ENCODE assay signal across 1 cellular context in the genomic region with DNA sequence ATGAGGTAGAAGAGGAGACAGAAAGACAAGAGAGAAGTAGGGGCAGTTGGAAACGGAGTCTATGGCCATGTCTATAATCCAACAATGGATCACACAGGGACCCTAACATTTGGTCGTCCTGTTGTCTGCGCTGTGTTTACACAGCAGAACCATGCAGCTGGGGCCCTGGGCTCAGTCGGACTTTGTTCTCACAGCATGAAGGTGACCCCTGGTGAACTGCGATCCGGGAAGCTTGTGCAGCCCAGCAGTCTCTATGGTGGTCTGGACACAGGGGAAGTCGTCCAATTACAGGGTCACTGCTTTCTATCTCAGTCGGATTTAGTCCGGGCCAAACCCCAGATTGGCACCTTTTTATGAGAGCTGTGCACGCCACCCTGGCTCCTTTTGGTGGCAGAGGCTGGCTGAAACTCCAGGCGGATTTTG.
TF ChIP-seq lines count a peak whose summit lies in the region.

No MANE protein-coding gene starts in this region.

TF ChIP-seq in HepG2, 621 proteins besides CTCF, POLR2A, EP300 and RAD21 (continued from another document and continues in another):
- TF ChIP-seq, protein P1, sequence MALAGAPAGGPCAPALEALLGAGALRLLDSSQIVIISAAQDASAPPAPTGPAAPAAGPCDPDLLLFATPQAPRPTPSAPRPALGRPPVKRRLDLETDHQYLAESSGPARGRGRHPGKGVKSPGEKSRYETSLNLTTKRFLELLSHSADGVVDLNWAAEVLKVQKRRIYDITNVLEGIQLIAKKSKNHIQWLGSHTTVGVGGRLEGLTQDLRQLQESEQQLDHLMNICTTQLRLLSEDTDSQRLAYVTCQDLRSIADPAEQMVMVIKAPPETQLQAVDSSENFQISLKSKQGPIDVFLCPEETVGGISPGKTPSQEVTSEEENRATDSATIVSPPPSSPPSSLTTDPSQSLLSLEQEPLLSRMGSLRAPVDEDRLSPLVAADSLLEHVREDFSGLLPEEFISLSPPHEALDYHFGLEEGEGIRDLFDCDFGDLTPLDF (CRISPR knock-in tag; IDR thresholded peaks at IDR 0.05), result no peak
- TF ChIP-seq HDAC2 (CRISPR knock-in tag; IDR thresholded peaks at IDR 0.05), result peak; percentile 99
- TF ChIP-seq ZNF337 (CRISPR knock-in tag; IDR thresholded peaks at IDR 0.05; ENCODE audit: borderline replicate concordance, low read depth), result no peak
- TF ChIP-seq ETS1 (CRISPR knock-in tag; IDR thresholded peaks at IDR 0.05), result no peak
- TF ChIP-seq, protein P2, sequence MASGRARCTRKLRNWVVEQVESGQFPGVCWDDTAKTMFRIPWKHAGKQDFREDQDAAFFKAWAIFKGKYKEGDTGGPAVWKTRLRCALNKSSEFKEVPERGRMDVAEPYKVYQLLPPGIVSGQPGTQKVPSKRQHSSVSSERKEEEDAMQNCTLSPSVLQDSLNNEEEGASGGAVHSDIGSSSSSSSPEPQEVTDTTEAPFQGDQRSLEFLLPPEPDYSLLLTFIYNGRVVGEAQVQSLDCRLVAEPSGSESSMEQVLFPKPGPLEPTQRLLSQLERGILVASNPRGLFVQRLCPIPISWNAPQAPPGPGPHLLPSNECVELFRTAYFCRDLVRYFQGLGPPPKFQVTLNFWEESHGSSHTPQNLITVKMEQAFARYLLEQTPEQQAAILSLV (CRISPR knock-in tag; IDR thresholded peaks at IDR 0.05; ENCODE audit: borderline replicate concordance), result peak; percentile 88; the same call in 1 of the 2 replicates
- peak; percentile 86; the same call in 1 of the 2 replicates for TF ChIP-seq GLI4 (CRISPR knock-in tag; IDR thresholded peaks at IDR 0.05; ENCODE audit: borderline replicate concordance)
- TF ChIP-seq, protein P3, sequence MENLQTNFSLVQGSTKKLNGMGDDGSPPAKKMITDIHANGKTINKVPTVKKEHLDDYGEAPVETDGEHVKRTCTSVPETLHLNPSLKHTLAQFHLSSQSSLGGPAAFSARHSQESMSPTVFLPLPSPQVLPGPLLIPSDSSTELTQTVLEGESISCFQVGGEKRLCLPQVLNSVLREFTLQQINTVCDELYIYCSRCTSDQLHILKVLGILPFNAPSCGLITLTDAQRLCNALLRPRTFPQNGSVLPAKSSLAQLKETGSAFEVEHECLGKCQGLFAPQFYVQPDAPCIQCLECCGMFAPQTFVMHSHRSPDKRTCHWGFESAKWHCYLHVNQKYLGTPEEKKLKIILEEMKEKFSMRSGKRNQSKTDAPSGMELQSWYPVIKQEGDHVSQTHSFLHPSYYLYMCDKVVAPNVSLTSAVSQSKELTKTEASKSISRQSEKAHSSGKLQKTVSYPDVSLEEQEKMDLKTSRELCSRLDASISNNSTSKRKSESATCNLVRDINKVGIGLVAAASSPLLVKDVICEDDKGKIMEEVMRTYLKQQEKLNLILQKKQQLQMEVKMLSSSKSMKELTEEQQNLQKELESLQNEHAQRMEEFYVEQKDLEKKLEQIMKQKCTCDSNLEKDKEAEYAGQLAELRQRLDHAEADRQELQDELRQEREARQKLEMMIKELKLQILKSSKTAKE (CRISPR knock-in tag; IDR thresholded peaks at IDR 0.05; ENCODE audit: borderline replicate concordance), result peak; percentile 95
- TF ChIP-seq PRPF4 (IDR thresholded peaks at IDR 0.05; ENCODE audit: low read depth, low read length, poor library complexity, severe bottlenecking), result no peak
- no peak for TF ChIP-seq GZF1 (CRISPR knock-in tag; IDR thresholded peaks at IDR 0.05)
- no peak; the same call in 1 of the 2 replicates for TF ChIP-seq ZNF782 (CRISPR knock-in tag; IDR thresholded peaks at IDR 0.05; ENCODE audit: borderline replicate concordance)
- peak; percentile 87; the same call in 1 of the 2 replicates for TF ChIP-seq LBX2 (CRISPR knock-in tag; IDR thresholded peaks at IDR 0.05; ENCODE audit: borderline replicate concordance)
- TF ChIP-seq, protein P4, sequence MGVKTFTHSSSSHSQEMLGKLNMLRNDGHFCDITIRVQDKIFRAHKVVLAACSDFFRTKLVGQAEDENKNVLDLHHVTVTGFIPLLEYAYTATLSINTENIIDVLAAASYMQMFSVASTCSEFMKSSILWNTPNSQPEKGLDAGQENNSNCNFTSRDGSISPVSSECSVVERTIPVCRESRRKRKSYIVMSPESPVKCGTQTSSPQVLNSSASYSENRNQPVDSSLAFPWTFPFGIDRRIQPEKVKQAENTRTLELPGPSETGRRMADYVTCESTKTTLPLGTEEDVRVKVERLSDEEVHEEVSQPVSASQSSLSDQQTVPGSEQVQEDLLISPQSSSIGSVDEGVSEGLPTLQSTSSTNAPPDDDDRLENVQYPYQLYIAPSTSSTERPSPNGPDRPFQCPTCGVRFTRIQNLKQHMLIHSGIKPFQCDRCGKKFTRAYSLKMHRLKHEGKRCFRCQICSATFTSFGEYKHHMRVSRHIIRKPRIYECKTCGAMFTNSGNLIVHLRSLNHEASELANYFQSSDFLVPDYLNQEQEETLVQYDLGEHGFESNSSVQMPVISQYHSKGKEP (CRISPR knock-in tag; IDR thresholded peaks at IDR 0.05), result no peak
- 0 out of 2 replicates have a peak, but pooled peaks have one; percentile 27 for TF ChIP-seq ZNF446 (CRISPR knock-in tag; IDR thresholded peaks at IDR 0.05)
- TF ChIP-seq NFE2L2 (IDR thresholded peaks at IDR 0.05; ENCODE audit: low read length), result no peak
- TF ChIP-seq TBX3 (IDR thresholded peaks at IDR 0.05; ENCODE audit: borderline replicate concordance), result peak; percentile 73; the same call in 1 of the 2 replicates
- peak; percentile 82; the same call in 1 of the 2 replicates for TF ChIP-seq IRX3 (CRISPR knock-in tag; IDR thresholded peaks at IDR 0.05; ENCODE audit: borderline replicate concordance, low read depth)
- TF ChIP-seq AGO1 (IDR thresholded peaks at IDR 0.05; ENCODE audit: low read depth, low read length, poor library complexity, severe bottlenecking), result no peak
- no peak; the same call in 1 of the 2 replicates for TF ChIP-seq ZNF569 (CRISPR knock-in tag; IDR thresholded peaks at IDR 0.05; ENCODE audit: borderline replicate concordance)
- peak; percentile 95 for TF ChIP-seq ZNF136 (CRISPR knock-in tag; IDR thresholded peaks at IDR 0.05; ENCODE audit: low read depth)
- peak; percentile 86 for TF ChIP-seq TFE3 (CRISPR knock-in tag; IDR thresholded peaks at IDR 0.05)
- TF ChIP-seq SATB2 (CRISPR knock-in tag; IDR thresholded peaks at IDR 0.05), result peak; percentile 60; the same call in 1 of the 2 replicates
- peak; percentile 5 for TF ChIP-seq ZEB1 (IDR thresholded peaks at IDR 0.05; ENCODE audit: insufficient replicate concordance, low read depth)
- TF ChIP-seq, protein P5, sequence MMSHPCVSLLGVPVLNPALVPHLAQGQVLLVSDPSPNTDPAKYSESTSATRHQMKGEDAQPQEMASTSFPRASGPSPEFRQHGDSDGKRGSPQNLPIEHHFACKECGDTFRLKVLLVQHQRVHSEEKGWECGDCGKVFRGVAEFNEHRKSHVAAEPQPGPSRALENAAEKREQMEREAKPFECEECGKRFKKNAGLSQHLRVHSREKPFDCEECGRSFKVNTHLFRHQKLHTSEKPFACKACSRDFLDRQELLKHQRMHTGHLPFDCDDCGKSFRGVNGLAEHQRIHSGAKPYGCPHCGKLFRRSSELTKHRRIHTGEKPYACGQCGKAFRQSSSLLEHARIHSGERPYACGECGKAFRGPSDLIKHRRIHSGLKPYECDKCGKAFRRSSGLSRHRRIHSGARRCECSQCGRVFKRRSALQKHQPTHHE (CRISPR knock-in tag; IDR thresholded peaks at IDR 0.05; ENCODE audit: borderline replicate concordance), result no peak; the same call in 1 of the 2 replicates
- no peak; the same call in 1 of the 2 replicates for TF ChIP-seq ZNF660 (CRISPR knock-in tag; IDR thresholded peaks at IDR 0.05; ENCODE audit: borderline replicate concordance, low read depth)
- TF ChIP-seq MBNL3 (CRISPR knock-in tag; conservative IDR thresholded peaks at IDR 0.05), result no peak
- TF ChIP-seq, protein P6, sequence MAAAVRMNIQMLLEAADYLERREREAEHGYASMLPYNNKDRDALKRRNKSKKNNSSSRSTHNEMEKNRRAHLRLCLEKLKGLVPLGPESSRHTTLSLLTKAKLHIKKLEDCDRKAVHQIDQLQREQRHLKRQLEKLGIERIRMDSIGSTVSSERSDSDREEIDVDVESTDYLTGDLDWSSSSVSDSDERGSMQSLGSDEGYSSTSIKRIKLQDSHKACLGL (CRISPR knock-in tag; IDR thresholded peaks at IDR 0.05), result no peak; the same call in 1 of the 2 replicates
- no peak for TF ChIP-seq ATAD3A (CRISPR knock-in tag; IDR thresholded peaks at IDR 0.05)
- TF ChIP-seq ZNF567 (CRISPR knock-in tag; IDR thresholded peaks at IDR 0.05; ENCODE audit: borderline replicate concordance), result no peak
- peak; percentile 72 for TF ChIP-seq ZNF263 (CRISPR knock-in tag; IDR thresholded peaks at IDR 0.05)
- no peak for TF ChIP-seq HOXA9 (CRISPR knock-in tag; IDR thresholded peaks at IDR 0.05; ENCODE audit: borderline replicate concordance)
- no peak for TF ChIP-seq USF2 (IDR thresholded peaks at IDR 0.05; ENCODE audit: low read depth, low read length)
- TF ChIP-seq USF2 (CRISPR knock-in tag; IDR thresholded peaks at IDR 0.05; ENCODE audit: borderline replicate concordance), result no peak
- 0 out of 2 replicates have a peak, but pooled peaks have one; percentile 12 for TF ChIP-seq CHD4 (IDR thresholded peaks at IDR 0.05; ENCODE audit: borderline replicate concordance, low read length)
- TF ChIP-seq, protein P7, sequence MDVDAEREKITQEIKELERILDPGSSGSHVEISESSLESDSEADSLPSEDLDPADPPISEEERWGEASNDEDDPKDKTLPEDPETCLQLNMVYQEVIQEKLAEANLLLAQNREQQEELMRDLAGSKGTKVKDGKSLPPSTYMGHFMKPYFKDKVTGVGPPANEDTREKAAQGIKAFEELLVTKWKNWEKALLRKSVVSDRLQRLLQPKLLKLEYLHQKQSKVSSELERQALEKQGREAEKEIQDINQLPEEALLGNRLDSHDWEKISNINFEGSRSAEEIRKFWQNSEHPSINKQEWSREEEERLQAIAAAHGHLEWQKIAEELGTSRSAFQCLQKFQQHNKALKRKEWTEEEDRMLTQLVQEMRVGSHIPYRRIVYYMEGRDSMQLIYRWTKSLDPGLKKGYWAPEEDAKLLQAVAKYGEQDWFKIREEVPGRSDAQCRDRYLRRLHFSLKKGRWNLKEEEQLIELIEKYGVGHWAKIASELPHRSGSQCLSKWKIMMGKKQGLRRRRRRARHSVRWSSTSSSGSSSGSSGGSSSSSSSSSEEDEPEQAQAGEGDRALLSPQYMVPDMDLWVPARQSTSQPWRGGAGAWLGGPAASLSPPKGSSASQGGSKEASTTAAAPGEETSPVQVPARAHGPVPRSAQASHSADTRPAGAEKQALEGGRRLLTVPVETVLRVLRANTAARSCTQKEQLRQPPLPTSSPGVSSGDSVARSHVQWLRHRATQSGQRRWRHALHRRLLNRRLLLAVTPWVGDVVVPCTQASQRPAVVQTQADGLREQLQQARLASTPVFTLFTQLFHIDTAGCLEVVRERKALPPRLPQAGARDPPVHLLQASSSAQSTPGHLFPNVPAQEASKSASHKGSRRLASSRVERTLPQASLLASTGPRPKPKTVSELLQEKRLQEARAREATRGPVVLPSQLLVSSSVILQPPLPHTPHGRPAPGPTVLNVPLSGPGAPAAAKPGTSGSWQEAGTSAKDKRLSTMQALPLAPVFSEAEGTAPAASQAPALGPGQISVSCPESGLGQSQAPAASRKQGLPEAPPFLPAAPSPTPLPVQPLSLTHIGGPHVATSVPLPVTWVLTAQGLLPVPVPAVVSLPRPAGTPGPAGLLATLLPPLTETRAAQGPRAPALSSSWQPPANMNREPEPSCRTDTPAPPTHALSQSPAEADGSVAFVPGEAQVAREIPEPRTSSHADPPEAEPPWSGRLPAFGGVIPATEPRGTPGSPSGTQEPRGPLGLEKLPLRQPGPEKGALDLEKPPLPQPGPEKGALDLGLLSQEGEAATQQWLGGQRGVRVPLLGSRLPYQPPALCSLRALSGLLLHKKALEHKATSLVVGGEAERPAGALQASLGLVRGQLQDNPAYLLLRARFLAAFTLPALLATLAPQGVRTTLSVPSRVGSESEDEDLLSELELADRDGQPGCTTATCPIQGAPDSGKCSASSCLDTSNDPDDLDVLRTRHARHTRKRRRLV (CRISPR knock-in tag; IDR thresholded peaks at IDR 0.05), result peak; percentile 87
- no peak for TF ChIP-seq ZNF570 (CRISPR knock-in tag; IDR thresholded peaks at IDR 0.05; ENCODE audit: borderline replicate concordance)
- no peak for TF ChIP-seq FLYWCH1 (CRISPR knock-in tag; IDR thresholded peaks at IDR 0.05)
- no peak; the same call in 1 of the 2 replicates for TF ChIP-seq ZNF724P (CRISPR knock-in tag; IDR thresholded peaks at IDR 0.05; ENCODE audit: borderline replicate concordance)
